Comparison of ENCODE assay signal across 23 cellular contexts in the genomic region with DNA sequence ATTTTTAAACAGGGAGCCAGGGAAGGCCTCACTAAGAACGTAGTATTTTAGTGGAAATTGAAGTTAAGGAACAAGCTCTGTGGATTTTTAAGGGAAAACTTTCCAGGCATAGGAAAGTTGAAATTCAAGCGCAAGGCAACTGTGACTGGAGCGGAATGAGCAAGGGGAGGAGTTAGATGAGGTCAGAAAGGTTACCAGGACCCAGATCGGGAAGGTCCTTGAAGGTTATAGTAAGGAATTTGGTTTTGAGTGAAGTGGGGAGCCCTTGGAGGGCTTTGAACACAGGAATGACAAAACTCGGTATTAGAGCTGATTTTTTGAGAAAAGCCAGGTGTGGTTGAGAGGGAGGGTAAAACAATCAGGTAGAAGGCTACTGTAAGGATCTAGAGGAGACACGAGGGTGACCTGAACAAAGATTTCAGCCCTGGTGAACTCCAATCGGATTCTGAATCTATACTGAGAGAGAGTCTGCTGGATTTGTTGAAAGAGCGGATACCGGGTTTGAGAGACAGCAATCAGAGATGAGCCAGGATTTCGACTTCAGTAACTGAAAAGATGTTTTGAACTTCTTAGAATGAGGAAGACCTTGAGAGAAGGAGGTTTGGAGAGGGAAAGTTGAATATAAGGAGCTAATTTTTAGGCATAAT.
DNase-seq lines count a peak whose midpoint lies in the region; FAIRE-seq and TF ChIP-seq lines count a peak whose summit lies in the region.
"Had no signal": no experiment of that assay in that cellular context is flagged by ENCODE, and none has a peak within 500 bp of the region (broad histone marks: within the 10 kb centered on the region; RNA-seq: fewer than 3 reads in every experiment).

No MANE protein-coding gene starts in this region.

- peak; percentile 92 for FAIRE-seq in H1 (lab: Jason Lieb, UNC)
- FAIRE-seq: astrocyte, G401.6 had no signal

- H3K23me2 ChIP-seq in H1 (ENCODE audit: low read depth, low read length) = 0 out of 2 replicates have a peak, but pooled peaks cover 1% of the 10 kb centered on the region

- H4K91ac ChIP-seq in H1 (replicated peaks; ENCODE audit: insufficient read length, low read length) = no peak overlapping the region

- no peak for TF ChIP-seq RAD21 in H1 (IDR thresholded peaks at IDR 0.05 in 1 of 2, conservative IDR thresholded peaks at IDR 0.05 in 1 of 2; ENCODE audit: low read depth in 2 of 2, low read length in 2 of 2)

- H3K9me3 ChIP-seq in HUES6 (ENCODE audit: control insufficient read depth, insufficient read depth, low read depth, low read length) (no peaks in the 10 kb centered on the region), H1 (ENCODE audit: insufficient read depth in 2 of 2, low read depth in 1 of 2, low read length in 1 of 2) (no peaks in the 10 kb centered on the region), iPS-20b (ENCODE audit: insufficient read depth, low read depth, low read length) (no peaks in the 10 kb centered on the region), esophagus muscularis mucosa (no peaks in the 10 kb centered on the region)
- H3K9me3 ChIP-seq: tibial artery had no signal

- DNase-seq in H1 (ENCODE audit: low read depth in 1 of 2, low spot score in 2 of 2) (peak; percentile 27 to 60), putamen (ENCODE audit: low spot score) (peak; percentile 31), esophagus muscularis mucosa (ENCODE audit: extremely low spot score) (no peak), amniotic stem cell (lab: John Stamatoyannopoulos, UW) (no peak)
- no peak for DNase-seq in activated CD4-positive, CD25-positive, alpha-beta regulatory T cell treated with anti-CD3 and anti-CD28 coated beads, Interleukin-2, amount 50 U/mL, for 72 hours
- DNase-seq: ACHN; activated CD4-positive, alpha-beta T cell treated with anti-CD3 and anti-CD28 coated beads for 48 hours; activated effector memory CD4-positive, alpha-beta T cell treated with anti-CD3 and anti-CD28 coated beads, Interleukin-2, amount 50 U/mL, for 16 hours; activated naive CD8-positive, alpha-beta T cell treated with anti-CD3 and anti-CD28 coated beads for 36 hours; activated T-cell treated with anti-CD3 and anti-CD28 coated beads, Interleukin-2, amount 50 U/mL, for 1 hour; cerebellar nuclear complex; DMS153; HCEC 1CT; MV-4-11; NCI-H446 treated with DMSO at 0.1 percent for 48 hours; PC-3; stimulated activated naive CD8-positive, alpha-beta T cell treated with anti-CD3 and anti-CD28 coated beads, Interleukin-15, amount 100 ng/mL, for 72 hours; T-helper 2 cell; tibial artery had no signal

- peak overlapping the region; percentile 10; the same call in 1 of the 2 replicates for H3K27ac ChIP-seq in HUES6 (ENCODE audit: low read depth, low read length)
- peak overlapping the region; percentile 53 for H3K27ac ChIP-seq in H1 (ENCODE audit: low read depth, low read length)
- peak overlapping the region; percentile 62 for H3K27ac ChIP-seq in iPS-20b (ENCODE audit: low read length)
- no peak overlapping the region for H3K27ac ChIP-seq in esophagus muscularis mucosa (replicated peaks in 1 of 4)
- H3K27ac ChIP-seq: tibial artery had no signal

- H3K79me2 ChIP-seq in H1 (ENCODE audit: control insufficient read depth in 1 of 2, insufficient read depth in 2 of 2, low read length in 2 of 2) = no peaks in the 10 kb centered on the region

- H4K20me1 ChIP-seq in H1 (replicated peaks in 1 of 2; ENCODE audit: control insufficient read depth in 1 of 2, insufficient read depth in 2 of 2, low read length in 2 of 2) = no peaks in the 10 kb centered on the region

- H3K14ac ChIP-seq in H1 (ENCODE audit: insufficient read length) = no peak overlapping the region

- peaks cover 9% of the 10 kb centered on the region; the same call in 1 of the 2 replicates for H3K4me1 ChIP-seq in HUES6 (ENCODE audit: control insufficient read depth, insufficient read depth, low read length)
- peaks cover 0 to 4% (median 2%) of the 10 kb centered on the region in 4 experiments; a peak in 3 of 7 replicates for H3K4me1 ChIP-seq in H1 (replicated peaks in 1 of 4; ENCODE audit: control insufficient read depth in 3 of 4, insufficient read depth in 4 of 4, low read length in 3 of 4)
- H3K4me1 ChIP-seq in iPS-20b (ENCODE audit: insufficient read depth, low read length) = peaks cover 9% of the 10 kb centered on the region; the same call in 1 of the 2 replicates
- peaks cover 0 to 4% (median 2%) of the 10 kb centered on the region in 4 donors for H3K4me1 ChIP-seq in esophagus muscularis mucosa
- H3K4me1 ChIP-seq: tibial artery had no signal

- peak overlapping the region; percentile 54 for H2BK120ac ChIP-seq in H1 (replicated peaks; ENCODE audit: low read depth, low read length)

- peak overlapping the region; percentile 59 to 96 for H3K4me2 ChIP-seq in H1 (ENCODE audit: insufficient read depth in 1 of 2, low read depth in 2 of 2, low read length in 2 of 2)

- H2BK5ac ChIP-seq in H1 (ENCODE audit: low read depth, low read length) = no peak overlapping the region

- intact Hi-C loops in esophagus muscularis mucosa (cut with DNase I) = no loop called here

- CTCF ChIA-PET in H1 (lab: Charles Lee; ENCODE audit: partially characterized antibody) = interaction anchor here (0.6 kb wide), 1 partner anchor 12 kb away, joined by 4 read pairs; no protein-coding TSS in a partner anchor

- H2BK15ac ChIP-seq in H1 (ENCODE audit: low read length) = no peak overlapping the region

- no peak overlapping the region for H2BK20ac ChIP-seq in H1 (ENCODE audit: low read length)

- TF ChIP-seq EP300 in H1 (IDR thresholded peaks at IDR 0.05; ENCODE audit: borderline replicate concordance in 1 of 2, low read depth in 2 of 2, low read length in 2 of 2) (no peak), esophagus muscularis mucosa (IDR thresholded peaks at IDR 0.05) (no peak)

- H3K4ac ChIP-seq in H1 (replicated peaks; ENCODE audit: insufficient read length, low read depth, low read length) = no peak overlapping the region

- TF ChIP-seq CTCF in H1 (IDR thresholded peaks at IDR 0.05; ENCODE audit: control extremely low read depth in 1 of 3, insufficient read depth in 1 of 3, low read depth in 1 of 3, low read length in 3 of 3) (no peak), esophagus muscularis mucosa (IDR thresholded peaks at IDR 0.05) (no peak)

- no peak overlapping the region for H4K8ac ChIP-seq in H1 (ENCODE audit: extremely low read depth, insufficient read depth, low read length)

- no peak overlapping the region; the same call in 1 of the 2 replicates for H2BK12ac ChIP-seq in H1 (ENCODE audit: low read depth, low read length)

- POLR2A ChIA-PET in H1 (lab: Charles Lee; ENCODE audit: partially characterized antibody) = no interaction called here

- H3K4me3 ChIP-seq in HUES6 (ENCODE audit: low read depth, low read length) = peak overlapping the region; percentile 4; the same call in 1 of the 2 replicates
- H3K4me3 ChIP-seq in H1 (ENCODE audit: extremely low read depth in 1 of 4, insufficient read depth in 2 of 4, low read depth in 3 of 4, low read length in 4 of 4) = peak overlapping the region; percentile 1 to 48 (median 26); a peak in 5 of 8 replicates
- H3K4me3 ChIP-seq in iPS-20b (ENCODE audit: low read length) = peak overlapping the region; percentile 45; the same call in 1 of the 2 replicates
- no peak overlapping the region for H3K4me3 ChIP-seq in esophagus muscularis mucosa
- H3K4me3 ChIP-seq: tibial artery had no signal

- H2AFZ ChIP-seq in H1 (ENCODE audit: low read length) = peak overlapping the region; percentile 98

- H3K9ac ChIP-seq in HUES6 (ENCODE audit: low read length) = no peak overlapping the region
- H3K9ac ChIP-seq in H1 (replicated peaks in 1 of 4; ENCODE audit: extremely low read depth in 1 of 4, low read depth in 3 of 4, low read length in 3 of 4) = peak overlapping the region in 2 of 4 experiments; percentile 61 to 66; a peak in 5 of 7 replicates
- peak overlapping the region; percentile 46; the same call in 1 of the 2 replicates for H3K9ac ChIP-seq in iPS-20b (ENCODE audit: low read depth, low read length)

- peak overlapping the region; percentile 38; the same call in 1 of the 2 replicates for H3K18ac ChIP-seq in H1 (ENCODE audit: extremely low read depth, low read length)

- no peak overlapping the region for H3K56ac ChIP-seq in H1 (replicated peaks; ENCODE audit: insufficient read length, low read depth, low read length)

- H2AK5ac ChIP-seq in H1 (ENCODE audit: low read depth, low read length) = no peak overlapping the region

- no peaks in the 10 kb centered on the region for H3K79me1 ChIP-seq in H1 (ENCODE audit: low read depth, low read length)

- TF ChIP-seq POLR2A in H1 (IDR thresholded peaks at IDR 0.05; ENCODE audit: control extremely low read depth in 1 of 2, low read depth in 2 of 2, low read length in 2 of 2) (no peak), esophagus muscularis mucosa (IDR thresholded peaks at IDR 0.05; ENCODE audit: low read depth) (no peak)

- H3K27me3 ChIP-seq in HUES6 (ENCODE audit: control insufficient read depth, insufficient read depth, low read length) (no peaks in the 10 kb centered on the region), H1 (replicated peaks in 1 of 4; ENCODE audit: control insufficient read depth in 3 of 4, extremely low read depth in 1 of 4, insufficient read depth in 3 of 4, low read length in 3 of 4) (no peaks in the 10 kb centered on the region), iPS-20b (ENCODE audit: insufficient read depth, low read length) (no peaks in the 10 kb centered on the region), esophagus muscularis mucosa (peaks cover 0 to 4% (median 0%) of the 10 kb centered on the region in 4 donors)
- H3K27me3 ChIP-seq: tibial artery had no signal

- 26% methylated on average over 10 of the region's 10 CpGs; no CpG with 5 or more reads in 1 of the 2 experiments for WGBS in H1 (ENCODE audit: extremely low coverage in 1 of 2, insufficient coverage in 1 of 2, insufficient read length in 1 of 2, insufficient replicate concordance in 2 of 2, low coverage in 1 of 2, low lambda C conversion rate in 2 of 2, missing lambda C conversion rate in 1 of 2), 2 experiments
- WGBS in esophagus muscularis mucosa = 83% methylated on average over 10 of the region's 10 CpGs

- H3K23ac ChIP-seq in H1 (ENCODE audit: insufficient read length) = no peak overlapping the region

- H4K5ac ChIP-seq in H1 (ENCODE audit: insufficient read length, low read depth, low read length) = peak overlapping the region; percentile 73

- H3K36me3 ChIP-seq in HUES6 (ENCODE audit: control insufficient read depth, insufficient read depth, low read length) = no peaks in the 10 kb centered on the region
- H3K36me3 ChIP-seq in H1 (ENCODE audit: control insufficient read depth in 2 of 4, insufficient read depth in 4 of 4, low read length in 3 of 4) = no peaks in the 10 kb centered on the region
- no peaks in the 10 kb centered on the region for H3K36me3 ChIP-seq in iPS-20b (ENCODE audit: insufficient read depth, low read depth, low read length)
- H3K36me3 ChIP-seq in esophagus muscularis mucosa = no peaks in the 10 kb centered on the region
- H3K36me3 ChIP-seq: tibial artery had no signal

TF ChIP-seq in H1, 55 proteins besides CTCF, POLR2A, EP300 and RAD21 (continues in another document):
- TF ChIP-seq ZNF274 (IDR thresholded peaks at IDR 0.05; ENCODE audit: borderline replicate concordance, extremely low read depth, low read length) (no peak), BRCA1 (IDR thresholded peaks at IDR 0.05; ENCODE audit: low read depth, low read length) (no peak), KDM4A (IDR thresholded peaks at IDR 0.05; ENCODE audit: low read depth, low read length, severe bottlenecking) (no peak)

Comparison
In these comparisons a context has a peak if more than half of its experiments do, and no peak if none do; other contexts are left out.
1. H3K27ac ChIP-seq: peak in HUES6 (single experiment), H1 (single experiment) and iPS-20b (single experiment); none in esophagus muscularis mucosa (0 of 4).
2. H3K4me3 ChIP-seq: peak in HUES6 (single experiment), H1 (4 of 4) and iPS-20b (single experiment); none in esophagus muscularis mucosa (0 of 4).
3. DNase-seq: peak in H1 (2 of 2) and putamen (single experiment); none in esophagus muscularis mucosa (single experiment), amniotic stem cell (single experiment) and activated CD4-positive, CD25-positive, alpha-beta regulatory T cell treated with anti-CD3 and anti-CD28 coated beads, Interleukin-2, amount 50 U/mL, for 72 hours (single experiment).